8 cellular contexts compared by ENCODE assay signal in genomic region chr19:35268546-35269424, GRCh38. TPM values are rescaled to one million over a fixed set of nuclear protein-coding genes. Genes with fewer than 3 reads are reported as not detected.
A peak's percentile ranks its signal among the peaks of the same experiment; 100 is the strongest.
DNase-seq lines count a peak whose midpoint lies in the region; ATAC-seq and TF ChIP-seq lines count a peak whose summit lies in the region.

Gene USF2 (plus strand): TSS chr19:35268962. CDS start chr19:35269102, 140 bp downstream.

- peaks cover 64% of the 10 kb centered on the region for H3K4me1 ChIP-seq in DOHH2 (ENCODE audit: control insufficient read depth, low read length)
- peaks cover 4% of the 10 kb centered on the region for H3K4me1 ChIP-seq in HAP-1
- H3K4me1 ChIP-seq in left ventricle myocardium inferior: peaks cover 59% of the 10 kb centered on the region

- H3K36me3 Mint-ChIP-seq in T-helper 17 cell (ENCODE audit: low read depth) (peaks cover 2% of the 10 kb centered on the region), progenitor cell of endocrine pancreas (ENCODE audit: insufficient read depth) (peaks cover 18% of the 10 kb centered on the region)

- peak; percentile 51 for ATAC-seq in T-helper 17 cell

- H3K9me3 ChIP-seq in DOHH2 (ENCODE audit: control insufficient read depth, insufficient read depth, low read length): no peaks in the 10 kb centered on the region
- H3K9me3 ChIP-seq in HAP-1: no peaks in the 10 kb centered on the region
- H3K9me3 ChIP-seq in T-helper 17 cell (ENCODE audit: control insufficient read depth, low read length, poor library complexity, severe bottlenecking): no peaks in the 10 kb centered on the region
- H3K9me3 ChIP-seq in left ventricle myocardium inferior (replicated peaks): no peaks in the 10 kb centered on the region

- no peaks in the 10 kb centered on the region for H3K9me2 ChIP-seq in DOHH2 (replicated peaks; ENCODE audit: control insufficient read depth, low read length)

- no peaks in the 10 kb centered on the region for H3K9me3 Mint-ChIP-seq in progenitor cell of endocrine pancreas (ENCODE audit: low read depth)

- H3K4me1 Mint-ChIP-seq in T-helper 17 cell (peaks cover 25% of the 10 kb centered on the region), progenitor cell of endocrine pancreas (ENCODE audit: low read depth) (peaks cover 7% of the 10 kb centered on the region)

- H3K27me3 Mint-ChIP-seq in T-helper 17 cell (no peaks in the 10 kb centered on the region), progenitor cell of endocrine pancreas (no peaks in the 10 kb centered on the region)

- in situ Hi-C loops in HAP-1 (cut with MboI; ENCODE audit: low sequenced_read_pairs): no loop called here

- peaks cover 45% of the 10 kb centered on the region for H3K79me2 ChIP-seq in DOHH2 (ENCODE audit: control insufficient read depth, low read length)

- intact Hi-C loops in left ventricle myocardium inferior (cut with micrococcal nuclease): no loop called here

- peaks cover 7% of the 10 kb centered on the region; the same call in 1 of the 2 replicates for H4K20me1 ChIP-seq in DOHH2 (ENCODE audit: control insufficient read depth, insufficient read depth, low read depth, low read length)

- DNase-seq in HAP-1 (ENCODE audit: low spot score in 2 of 2) (peak; percentile 61 to 84), MV-4-11 (lab: John Stamatoyannopoulos, UW) (peak; percentile 36), T-helper 17 cell (peak; percentile 50 to 65 (median 61)), anterior cingulate cortex (lab: John Stamatoyannopoulos, UW) (peak in 52 of 58 donors; percentile 22 to 83 (median 66)), left ventricle myocardium inferior (peak; percentile 78), progenitor cell of endocrine pancreas (ENCODE audit: low spot score, unreplicated experiment) (peak; percentile 54), GOT3 (lab: John Stamatoyannopoulos, UW) (no peak)

- peaks cover 12% of the 10 kb centered on the region for H3F3A ChIP-seq in DOHH2 (ENCODE audit: control insufficient read depth, insufficient read depth)

- TF ChIP-seq CTCF in DOHH2 (IDR thresholded peaks at IDR 0.05; ENCODE audit: low read depth, low read length, poor library complexity, severe bottlenecking): no peak
- TF ChIP-seq CTCF in left ventricle myocardium inferior (IDR thresholded peaks at IDR 0.05; ENCODE audit: borderline replicate concordance): no peak
- no peak for TF ChIP-seq CTCF in progenitor cell of endocrine pancreas (IDR thresholded peaks at IDR 0.05; ENCODE audit: unreplicated experiment)

- no peaks in the 10 kb centered on the region for H3K27me3 ChIP-seq in DOHH2 (ENCODE audit: control insufficient read depth, low read length)
- no peaks in the 10 kb centered on the region for H3K27me3 ChIP-seq in HAP-1 (ENCODE audit: low read depth)
- H3K27me3 ChIP-seq in left ventricle myocardium inferior (ENCODE audit: low read depth): no peaks in the 10 kb centered on the region

- H3K4me3 ChIP-seq in DOHH2 (ENCODE audit: low read length) (peak within 1 kb of the TSS; percentile 99), HAP-1 (peak within 1 kb of the TSS; percentile 69), left ventricle myocardium inferior (peak within 1 kb of the TSS; percentile 95)

- H3K27ac Mint-ChIP-seq in T-helper 17 cell: peak within 1 kb of the TSS; percentile 89
- H3K27ac Mint-ChIP-seq in progenitor cell of endocrine pancreas: peak within 1 kb of the TSS; percentile 93

- H3K27ac ChIP-seq in DOHH2 (ENCODE audit: low read depth, low read length) (peak within 1 kb of the TSS; percentile 91), left ventricle myocardium inferior (replicated peaks) (peak within 1 kb of the TSS; percentile 99)

- H3K4me3 Mint-ChIP-seq in T-helper 17 cell: peak within 1 kb of the TSS; percentile 94
- peak within 1 kb of the TSS; percentile 87 for H3K4me3 Mint-ChIP-seq in progenitor cell of endocrine pancreas (ENCODE audit: low read depth)

- peak within 1 kb of the TSS; percentile 98 for H3K4me2 ChIP-seq in DOHH2 (ENCODE audit: low read length)

- H3K36me3 ChIP-seq in DOHH2 (ENCODE audit: control insufficient read depth, low read length) (peaks cover 77% of the 10 kb centered on the region), HAP-1 (replicated peaks) (peaks cover 67% of the 10 kb centered on the region), left ventricle myocardium inferior (peaks cover 32% of the 10 kb centered on the region)

RNA-seq across cellular contexts. Expression of gene USF2, which starts in this region (rescaled TPM):
- total RNA-seq in T-helper 17 cell (100 to 1,000 TPM; 204 to 299 TPM), left ventricle myocardium inferior (147 TPM), progenitor cell of endocrine pancreas (126 and 132 TPM in 2 replicates)
